Comparison of ENCODE assay signal across 8 cellular contexts in the genomic region with DNA sequence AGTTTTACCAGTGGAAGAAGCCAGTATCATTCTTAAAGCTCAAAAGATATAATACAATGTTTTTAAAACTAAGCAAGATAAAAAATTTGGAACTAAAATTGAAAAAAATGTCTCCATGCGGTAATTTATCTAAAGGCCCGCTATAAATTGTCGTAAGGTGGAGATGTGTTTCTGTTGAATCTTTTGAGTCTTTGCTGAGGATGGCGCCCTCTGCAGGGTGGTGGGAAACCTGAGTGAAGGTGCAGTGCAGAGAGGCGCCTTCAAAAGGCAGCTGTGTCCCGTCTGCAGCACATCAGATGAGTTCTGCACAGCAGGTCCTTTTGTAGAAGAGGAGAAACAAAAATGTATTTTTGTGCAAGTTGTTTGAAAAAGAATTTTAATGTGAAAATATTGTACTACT. TPM values are rescaled to one million over a fixed set of nuclear protein-coding genes. Genes with fewer than 3 reads are reported as not detected.
A peak's percentile ranks its signal among the peaks of the same experiment; 100 is the strongest.
DNase-seq lines count a peak whose midpoint lies in the region; ATAC-seq and TF ChIP-seq lines count a peak whose summit lies in the region.
"Had no signal": no experiment of that assay in that cellular context is flagged by ENCODE, and none has a peak within 500 bp of the region (broad histone marks: within the 10 kb centered on the region; RNA-seq: fewer than 3 reads in every experiment).

No MANE protein-coding gene starts in this region.

- H3K36me3 Mint-ChIP-seq in activated naive CD8-positive, alpha-beta T cell treated with anti-CD3 and anti-CD28 coated beads, Interleukin-2, amount 50 U/mL, for 24 hours (ENCODE audit: low read depth): peaks cover 2% of the 10 kb centered on the region
- H3K36me3 Mint-ChIP-seq in mesothelial cell of epicardium: peaks cover 33% of the 10 kb centered on the region

- H3K27ac Mint-ChIP-seq in activated naive CD8-positive, alpha-beta T cell treated with anti-CD3 and anti-CD28 coated beads, Interleukin-2, amount 50 U/mL, for 24 hours: no peak overlapping the region
- no peak overlapping the region for H3K27ac Mint-ChIP-seq in mesothelial cell of epicardium

- DNase-seq in ELR (ENCODE audit: low read depth) (peak; percentile 27), mesothelial cell of epicardium (ENCODE audit: low spot score in 2 of 2, unreplicated experiment in 2 of 2) (no peak), medulla oblongata (ENCODE audit: extremely low spot score) (no peak)
- DNase-seq in Jurkat, Clone E6-1 (ENCODE audit: low read depth, low spot score): peak; percentile 9
- DNase-seq in activated naive CD8-positive, alpha-beta T cell treated with anti-CD3 and anti-CD28 coated beads, Interleukin-2, amount 50 U/mL, for 24 hours: peak; percentile 22

- no peak overlapping the region for H3K4me3 Mint-ChIP-seq in activated naive CD8-positive, alpha-beta T cell treated with anti-CD3 and anti-CD28 coated beads, Interleukin-2, amount 50 U/mL, for 24 hours
- no peak overlapping the region for H3K4me3 Mint-ChIP-seq in mesothelial cell of epicardium

- no peaks in the 10 kb centered on the region for H3K4me1 Mint-ChIP-seq in activated naive CD8-positive, alpha-beta T cell treated with anti-CD3 and anti-CD28 coated beads, Interleukin-2, amount 50 U/mL, for 24 hours
- peaks cover 8% of the 10 kb centered on the region for H3K4me1 Mint-ChIP-seq in mesothelial cell of epicardium

- no peak overlapping the region for H3K4me3 ChIP-seq in Jurkat, Clone E6-1 (ENCODE audit: low read length)
- H3K4me3 ChIP-seq: thyroid gland had no signal

- H3K9me3 Mint-ChIP-seq in activated naive CD8-positive, alpha-beta T cell treated with anti-CD3 and anti-CD28 coated beads, Interleukin-2, amount 50 U/mL, for 24 hours: no peaks in the 10 kb centered on the region
- H3K9me3 Mint-ChIP-seq in mesothelial cell of epicardium: no peaks in the 10 kb centered on the region

- no peak for ATAC-seq in activated naive CD8-positive, alpha-beta T cell treated with anti-CD3 and anti-CD28 coated beads, Interleukin-2, amount 50 U/mL, for 24 hours
- ATAC-seq in GM18867 (IDR thresholded peaks at IDR 0.05; ENCODE audit: unreplicated experiment): no peak
- no peak for ATAC-seq in GM18907 (IDR thresholded peaks at IDR 0.05; ENCODE audit: unreplicated experiment)

- peak; percentile 40 for TF ChIP-seq CTCF in mesothelial cell of epicardium (IDR thresholded peaks at IDR 0.05; ENCODE audit: unreplicated experiment)

- no peaks in the 10 kb centered on the region for H3K27me3 Mint-ChIP-seq in activated naive CD8-positive, alpha-beta T cell treated with anti-CD3 and anti-CD28 coated beads, Interleukin-2, amount 50 U/mL, for 24 hours
- H3K27me3 Mint-ChIP-seq in mesothelial cell of epicardium (ENCODE audit: low read depth): no peaks in the 10 kb centered on the region

RNA-seq across cellular contexts. Expression of a gene that starts 29.4 kb away (rescaled TPM):
- not detected for polyA plus RNA-seq in Jurkat, Clone E6-1 (2012; ENCODE audit: insufficient read depth, insufficient read length)
- total RNA-seq in mesothelial cell of epicardium: 0.47 to 1.6 TPM (median 0.95 TPM) in 3 replicates
- total RNA-seq: thyroid gland had no signal

Comparison
In these comparisons a context has a peak if more than half of its experiments do, and no peak if none do; other contexts are left out.
1. DNase-seq: peak in ELR (single experiment), Jurkat, Clone E6-1 (single experiment) and activated naive CD8-positive, alpha-beta T cell treated with anti-CD3 and anti-CD28 coated beads, Interleukin-2, amount 50 U/mL, for 24 hours (single experiment); none in mesothelial cell of epicardium (0 of 2) and medulla oblongata (single experiment).